6 cellular contexts compared by ENCODE assay signal in the genomic region with DNA sequence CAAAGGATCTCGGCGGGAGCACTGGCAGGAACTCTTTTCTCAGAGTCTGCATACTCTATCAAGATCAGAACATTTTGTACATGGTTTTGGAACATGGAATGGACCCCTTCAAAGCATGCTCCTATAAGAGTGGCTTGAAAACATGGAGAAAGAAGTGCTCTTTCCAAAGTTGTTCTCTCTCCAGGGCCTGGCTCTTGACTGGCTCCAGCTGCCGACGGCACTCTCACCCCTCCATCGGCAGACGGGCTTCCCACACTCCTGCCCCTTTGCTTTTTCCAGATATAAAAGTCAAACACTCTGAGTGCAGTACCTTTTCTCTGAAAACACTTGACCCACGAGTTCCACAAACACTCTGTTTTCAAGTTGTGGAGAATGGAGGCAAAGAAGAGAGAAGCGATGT.
"Had no signal": no experiment of that assay in that cellular context is flagged by ENCODE, and none has a peak within 500 bp of the region (broad histone marks: within the 10 kb centered on the region; RNA-seq: fewer than 3 reads in every experiment).

No MANE protein-coding gene starts in this region.

- H3K27ac ChIP-seq: GM23248, HL-60 had no signal

- H3K4me3 ChIP-seq: GM23248 had no signal

- ATAC-seq: HepG2 had no signal

- DNase-seq: GM23248, H9, HCEC 1CT, KBM-7 had no signal
